In genomic region chr6:142726616-142727015, GRCh38 we compare ENCODE assay signal across 19 cellular contexts.
"Had no signal": no experiment of that assay in that cellular context is flagged by ENCODE, and none has a peak within 500 bp of the region (broad histone marks: within the 10 kb centered on the region; RNA-seq: fewer than 3 reads in every experiment).

No MANE protein-coding gene starts in this region.

- H3K27ac Mint-ChIP-seq: activated CD4-positive, alpha-beta T cell treated with anti-CD3 and anti-CD28 coated beads, Interleukin-2, amount 10 ng/mL, durations not matched to agents 24 days and 14 days; activated CD8-positive, alpha-beta T cell treated with anti-CD3 and anti-CD28 coated beads for 36 hours; activated naive CD4-positive, alpha-beta T cell treated with anti-CD3 and anti-CD28 coated beads, Interleukin-2, amount 50 U/mL, for 24 hours; activated naive CD8-positive, alpha-beta T cell treated with anti-CD3 and anti-CD28 coated beads, Interleukin-2, amount 50 U/mL, for 24 hours; activated T-helper 2 cell treated with anti-CD3 and anti-CD28 coated beads, Interferon-gamma antibody, Interleukin-2, Interleukin-4, amounts not matched to agents 10 μg/mL and 5 μg/mL and 100 μg/mL, durations not matched to agents 14 hours and 24 hours and 36 hours; dendritic cell treated with granulocyte-macrophage colony-stimulating factor and Interleukin-4, amounts not matched to agents 40 ng/mL and 50 ng/mL, for 4 days; naive B cell; T-helper 1 cell treated with Interleukin-12 subunit alpha and Interleukin-12 subunit beta and Interleukin-4 antibody, amounts not matched to agents 30 μg/mL and 1 μg/mL, for 36 hours had no signal

- H3K9me3 Mint-ChIP-seq: activated CD4-positive, alpha-beta T cell treated with anti-CD3 and anti-CD28 coated beads, Interleukin-2, amount 10 ng/mL, durations not matched to agents 24 days and 14 days; activated CD8-positive, alpha-beta T cell treated with anti-CD3 and anti-CD28 coated beads for 36 hours; activated naive CD4-positive, alpha-beta T cell treated with anti-CD3 and anti-CD28 coated beads, Interleukin-2, amount 50 U/mL, for 24 hours; activated naive CD8-positive, alpha-beta T cell treated with anti-CD3 and anti-CD28 coated beads, Interleukin-2, amount 50 U/mL, for 24 hours; activated T-helper 2 cell treated with anti-CD3 and anti-CD28 coated beads, Interferon-gamma antibody, Interleukin-2, Interleukin-4, amounts not matched to agents 10 μg/mL and 5 μg/mL and 100 μg/mL, durations not matched to agents 14 hours and 24 hours and 36 hours; central memory CD8-positive, alpha-beta T cell; dendritic cell treated with granulocyte-macrophage colony-stimulating factor and Interleukin-4, amounts not matched to agents 40 ng/mL and 50 ng/mL, for 4 days; naive B cell; T-helper 1 cell treated with Interleukin-12 subunit alpha and Interleukin-12 subunit beta and Interleukin-4 antibody, amounts not matched to agents 30 μg/mL and 1 μg/mL, for 36 hours had no signal

- H3K27me3 Mint-ChIP-seq: activated CD4-positive, alpha-beta T cell treated with anti-CD3 and anti-CD28 coated beads, Interleukin-2, amount 10 ng/mL, durations not matched to agents 24 days and 14 days; activated CD8-positive, alpha-beta T cell treated with anti-CD3 and anti-CD28 coated beads for 36 hours; activated naive CD4-positive, alpha-beta T cell treated with anti-CD3 and anti-CD28 coated beads, Interleukin-2, amount 50 U/mL, for 24 hours; activated naive CD8-positive, alpha-beta T cell treated with anti-CD3 and anti-CD28 coated beads, Interleukin-2, amount 50 U/mL, for 24 hours had no signal

- H3K36me3 Mint-ChIP-seq: activated naive CD4-positive, alpha-beta T cell treated with anti-CD3 and anti-CD28 coated beads, Interleukin-2, amount 50 U/mL, for 24 hours; naive B cell had no signal

- DNase-seq: activated CD4-positive, alpha-beta T cell treated with anti-CD3 and anti-CD28 coated beads, Interleukin-2, amount 10 ng/mL, durations not matched to agents 24 days and 14 days; activated CD4-positive, CD25-positive, alpha-beta regulatory T cell treated with anti-CD3 and anti-CD28 coated beads, Interleukin-2, amount 50 U/mL, for 72 hours; activated CD8-positive, alpha-beta T cell treated with anti-CD3 and anti-CD28 coated beads for 36 hours; activated naive CD8-positive, alpha-beta T cell treated with anti-CD3 and anti-CD28 coated beads, Interleukin-2, amount 50 U/mL, for 24 hours; activated T-cell treated with anti-CD3 and anti-CD28 coated beads, Interleukin-2, amount 50 U/mL, for 48 hours; effector CD4-positive, alpha-beta T cell; left ventricle myocardium inferior; naive B cell; nucleus accumbens; stimulated activated CD4-positive, alpha-beta T cell treated with anti-CD3 and anti-CD28 coated beads, Interleukin-2, amount 100 ng/mL, for 48 hours; stimulated activated naive CD4-positive, alpha-beta T cell treated with Interleukin-2 at 50 U/mL for 16 hours; SW 1271; T-helper 9 cell; uterus had no signal

- ATAC-seq: activated CD8-positive, alpha-beta T cell treated with anti-CD3 and anti-CD28 coated beads for 36 hours; activated naive CD8-positive, alpha-beta T cell treated with anti-CD3 and anti-CD28 coated beads, Interleukin-2, amount 50 U/mL, for 24 hours had no signal

- H3K4me3 Mint-ChIP-seq: activated CD4-positive, alpha-beta T cell treated with anti-CD3 and anti-CD28 coated beads, Interleukin-2, amount 10 ng/mL, durations not matched to agents 24 days and 14 days; activated CD8-positive, alpha-beta T cell treated with anti-CD3 and anti-CD28 coated beads for 36 hours; activated naive CD4-positive, alpha-beta T cell treated with anti-CD3 and anti-CD28 coated beads, Interleukin-2, amount 50 U/mL, for 24 hours; activated naive CD8-positive, alpha-beta T cell treated with anti-CD3 and anti-CD28 coated beads, Interleukin-2, amount 50 U/mL, for 24 hours; central memory CD8-positive, alpha-beta T cell; dendritic cell treated with granulocyte-macrophage colony-stimulating factor and Interleukin-4, amounts not matched to agents 40 ng/mL and 50 ng/mL, for 4 days; T-helper 1 cell treated with Interleukin-12 subunit alpha and Interleukin-12 subunit beta and Interleukin-4 antibody, amounts not matched to agents 30 μg/mL and 1 μg/mL, for 36 hours had no signal
